ENCODE assay signal across 18 cellular contexts in the genomic region with DNA sequence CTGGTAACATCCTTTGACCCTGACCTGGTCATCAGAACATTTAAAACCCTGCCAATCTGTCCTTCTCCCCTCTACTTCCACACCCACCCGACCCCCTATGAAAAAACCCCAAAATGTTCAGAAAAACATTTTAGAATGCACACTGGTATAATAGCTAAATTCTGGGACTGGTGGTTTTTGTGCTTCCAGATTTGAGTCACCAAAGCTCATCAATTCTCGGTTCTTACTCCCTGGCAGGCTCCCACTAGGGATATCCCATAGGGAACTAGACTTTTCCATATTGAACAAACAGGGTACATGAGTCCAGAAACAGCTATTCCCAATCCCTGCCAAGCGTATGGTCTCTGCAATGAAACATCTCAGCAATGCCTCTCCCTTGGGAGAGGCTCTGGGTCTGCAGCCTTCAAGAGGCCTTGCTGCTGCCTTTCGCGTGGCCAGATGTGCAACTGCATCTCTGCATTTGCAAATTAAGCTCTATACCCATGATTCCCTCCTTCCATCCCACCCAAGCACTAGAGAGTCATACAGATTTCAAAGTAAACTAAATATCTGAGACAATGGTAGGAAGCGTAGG.
DNase-seq lines count a peak whose midpoint lies in the region; ATAC-seq, FAIRE-seq and TF ChIP-seq lines count a peak whose summit lies in the region.
"Had no signal": no experiment of that assay in that cellular context is flagged by ENCODE, and none has a peak within 500 bp of the region (broad histone marks: within the 10 kb centered on the region; RNA-seq: fewer than 3 reads in every experiment).

No MANE protein-coding gene starts in this region.

- no peak overlapping the region for H3K4me3 ChIP-seq in cardiac fibroblast (replicated peaks in 1 of 2; ENCODE audit: low read depth in 2 of 2, low read length in 2 of 2)
- H3K4me3 ChIP-seq in right atrium auricular region: peak overlapping the region in 1 of 2 donors; percentile 0
- no peak overlapping the region for H3K4me3 ChIP-seq in skeletal muscle tissue (ENCODE audit: low read length in 3 of 3)
- H3K4me3 ChIP-seq in A673 (ENCODE audit: low read depth, low read length, poor library complexity, severe bottlenecking): no peak overlapping the region
- H3K4me3 ChIP-seq: prostate gland, upper lobe of left lung had no signal

- TF ChIP-seq CTCF in cardiac fibroblast (IDR thresholded peaks at IDR 0.05; ENCODE audit: low read depth, low read length): peak; percentile 15
- no peak for TF ChIP-seq CTCF in right atrium auricular region (IDR thresholded peaks at IDR 0.05)
- TF ChIP-seq CTCF in A673 (conservative IDR thresholded peaks at IDR 0.05; ENCODE audit: low read depth, low read length): no peak

- no peak for DNase-seq in GM12891 (ENCODE audit: insufficient read length, low spot score)
- DNase-seq in cardiac fibroblast (ENCODE audit: low read depth in 2 of 2): peak; percentile 76 to 80
- no peak for DNase-seq in right atrium auricular region (ENCODE audit: low spot score)
- DNase-seq in A673 (ENCODE audit: low spot score): no peak
- no peak for DNase-seq in OCI-M1 (lab: John Stamatoyannopoulos, UW)
- DNase-seq: activated naive CD4-positive, alpha-beta T cell treated with anti-CD3 and anti-CD28 coated beads, Interleukin-2, amount 50 U/mL, for 16 hours; kidney glomerular epithelial cell; NCI-H2107; NCI-H82; RPMI8226; T-helper 1 cell; upper lobe of left lung had no signal

- no peaks in the 10 kb centered on the region for H3K36me3 ChIP-seq in right atrium auricular region
- H3K36me3 ChIP-seq in skeletal muscle tissue (ENCODE audit: control insufficient read depth in 3 of 3, insufficient read depth in 3 of 3, low read length in 3 of 3): peaks cover 3 to 7% (median 4%) of the 10 kb centered on the region in 3 donors
- no peaks in the 10 kb centered on the region for H3K36me3 ChIP-seq in A673 (ENCODE audit: insufficient read depth, low read length, poor library complexity, severe bottlenecking)
- H3K36me3 ChIP-seq: prostate gland had no signal

- no TSS peak for BruUV-seq in A673 (replicated peaks; lab: Mats Ljungman, UMichigan)

- TF ChIP-seq POLR2A in GM12891 (IDR thresholded peaks at IDR 0.05; ENCODE audit: low read depth, low read length): no peak

- peak overlapping the region; percentile 61 to 69 for H3K27ac ChIP-seq in right atrium auricular region
- peak overlapping the region; percentile 55 for H3K27ac ChIP-seq in skeletal muscle tissue (ENCODE audit: low read depth, low read length)
- H3K27ac ChIP-seq in A673 (ENCODE audit: low read depth, low read length, poor library complexity, severe bottlenecking): no peak overlapping the region

- H3K27me3 ChIP-seq in right atrium auricular region (no peaks in the 10 kb centered on the region), skeletal muscle tissue (ENCODE audit: control insufficient read depth in 3 of 3, insufficient read depth in 3 of 3, low read length in 3 of 3) (no peaks in the 10 kb centered on the region), A673 (replicated peaks; ENCODE audit: insufficient read depth, low read depth, low read length, poor library complexity) (no peaks in the 10 kb centered on the region)
- H3K27me3 ChIP-seq: upper lobe of left lung had no signal

- H3K9me3 ChIP-seq in right atrium auricular region (no peaks in the 10 kb centered on the region), skeletal muscle tissue (ENCODE audit: control insufficient read depth in 3 of 3, low read length in 3 of 3) (no peaks in the 10 kb centered on the region), A673 (ENCODE audit: low read depth, low read length, poor library complexity, severe bottlenecking) (no peaks in the 10 kb centered on the region)
- H3K9me3 ChIP-seq: prostate gland, upper lobe of left lung had no signal

- ATAC-seq in HG03196 (IDR thresholded peaks at IDR 0.05; ENCODE audit: unreplicated experiment): no peak
- no peak for ATAC-seq in HG03108 (IDR thresholded peaks at IDR 0.05; ENCODE audit: unreplicated experiment)
- ATAC-seq: activated CD4-positive, CD25-positive, alpha-beta regulatory T cell treated with anti-CD3 and anti-CD28 coated beads, Interleukin-2, amount 50 U/mL, for 24 hours had no signal

- H3K9ac ChIP-seq in skeletal muscle tissue (ENCODE audit: low read depth in 1 of 3, low read length in 3 of 3): peak overlapping the region in 1 of 3 donors; percentile 26

- FAIRE-seq in GM12891 (lab: Jason Lieb, UNC): no peak
- FAIRE-seq: H54 had no signal

- CTCF ChIA-PET in A673 (lab: Charles Lee): interaction anchor here (0.5 kb wide), 1 partner anchor 174 kb away, joined by 3 read pairs; no protein-coding TSS in a partner anchor

- intact Hi-C loops in A673 (cut with micrococcal nuclease; ENCODE audit: unreplicated experiment): no loop called here

- peaks cover 0 to 78% of the 10 kb centered on the region in 2 donors for H3K4me1 ChIP-seq in right atrium auricular region
- H3K4me1 ChIP-seq in skeletal muscle tissue (ENCODE audit: control insufficient read depth in 3 of 3, insufficient read depth in 3 of 3, low read length in 3 of 3): peaks cover 61 to 80% (median 79%) of the 10 kb centered on the region in 3 donors
- peaks cover 17% of the 10 kb centered on the region for H3K4me1 ChIP-seq in A673 (ENCODE audit: insufficient read depth, low read length, poor library complexity, severe bottlenecking)

- POLR2A ChIA-PET in A673 (lab: Charles Lee; ENCODE audit: low non-redundant PET): no interaction called here

TF ChIP-seq in GM12891, 5 proteins besides CTCF, POLR2A, EP300 and RAD21:
- TF ChIP-seq SPI1 (IDR thresholded peaks at IDR 0.05; ENCODE audit: low read depth, low read length) (no peak), POU2F2 (IDR thresholded peaks at IDR 0.05; ENCODE audit: low read depth, low read length) (peak; percentile 32; the same call in 1 of the 2 replicates), POLR2AphosphoS5 (IDR thresholded peaks at IDR 0.05; ENCODE audit: low read depth, low read length) (no peak)

Comparison
In these comparisons a context has a peak if more than half of its experiments do, and no peak if none do; other contexts are left out.
1. DNase-seq: peak in cardiac fibroblast (2 of 2); none in GM12891 (single experiment), right atrium auricular region (single experiment), A673 (single experiment) and OCI-M1 (single experiment).